In genomic region chr6:17289491-17290106, GRCh38 we compare ENCODE assay signal across 11 cellular contexts. TPM values are rescaled to one million over a fixed set of nuclear protein-coding genes. Genes with fewer than 3 reads are reported as not detected.
A peak's percentile ranks its signal among the peaks of the same experiment; 100 is the strongest.
DNase-seq lines count a peak whose midpoint lies in the region; ATAC-seq and TF ChIP-seq lines count a peak whose summit lies in the region.
"Had no signal": no experiment of that assay in that cellular context is flagged by ENCODE, and none has a peak within 500 bp of the region (broad histone marks: within the 10 kb centered on the region; RNA-seq: fewer than 3 reads in every experiment).

No MANE protein-coding gene starts in this region.

- H3K4me1 Mint-ChIP-seq in HFFc6 (ENCODE audit: low read depth): peaks cover 29% of the 10 kb centered on the region
- no peaks in the 10 kb centered on the region for H3K4me1 Mint-ChIP-seq in activated T-cell treated with anti-CD3 and anti-CD28 coated beads, Interleukin-2, amount 50 U/mL, for 24 hours (ENCODE audit: low read depth)

- no peak overlapping the region for H3K4me3 Mint-ChIP-seq in HFFc6
- no peak overlapping the region for H3K4me3 Mint-ChIP-seq in activated T-cell treated with anti-CD3 and anti-CD28 coated beads, Interleukin-2, amount 50 U/mL, for 24 hours

- ATAC-seq in left lung (peak; percentile 98), HG03432 (IDR thresholded peaks at IDR 0.05; ENCODE audit: unreplicated experiment) (no peak), GM21423 (IDR thresholded peaks at IDR 0.05; ENCODE audit: unreplicated experiment) (no peak)

- no peaks in the 10 kb centered on the region for H3K27me3 Mint-ChIP-seq in HFFc6 (ENCODE audit: insufficient read depth)
- H3K27me3 Mint-ChIP-seq in activated T-cell treated with anti-CD3 and anti-CD28 coated beads, Interleukin-2, amount 50 U/mL, for 24 hours: peaks cover 30% of the 10 kb centered on the region

- no peaks in the 10 kb centered on the region for H3K36me3 ChIP-seq in left lung
- peaks cover 24 to 47% (median 29%) of the 10 kb centered on the region in 3 donors for H3K36me3 ChIP-seq in skeletal muscle tissue (ENCODE audit: control insufficient read depth in 3 of 3, insufficient read depth in 3 of 3, low read length in 3 of 3)

- H3K4me3 ChIP-seq in coronary artery: peak overlapping the region; percentile 38
- H3K4me3 ChIP-seq in left lung: no peak overlapping the region
- peak overlapping the region; percentile 67 to 74 (median 71) for H3K4me3 ChIP-seq in skeletal muscle tissue (ENCODE audit: low read length in 3 of 3)

- DNase-seq in HFFc6: no peak
- DNase-seq in coronary artery (ENCODE audit: low spot score): peak; percentile 83
- DNase-seq in left lung: peak in 1 of 2 donors; percentile 84
- DNase-seq in activated CD4-positive, alpha-beta T cell treated with anti-CD3 and anti-CD28 coated beads, Interleukin-2, amount 50 U/mL, for 4 hours: no peak
- no peak for DNase-seq in activated T-cell treated with anti-CD3 and anti-CD28 coated beads, Interleukin-2, amount 50 U/mL, for 24 hours
- DNase-seq: activated gamma-delta T cell, NCI-H1092 treated with DMSO at 0.1 percent for 48 hours had no signal

- H3K9ac ChIP-seq in skeletal muscle tissue (ENCODE audit: low read depth in 1 of 3, low read length in 3 of 3): peak overlapping the region; percentile 66 to 88 (median 85)

- no peak for TF ChIP-seq CTCF in HFFc6 (IDR thresholded peaks at IDR 0.05)
- no peak for TF ChIP-seq CTCF in coronary artery (IDR thresholded peaks at IDR 0.05)
- TF ChIP-seq CTCF in left lung (IDR thresholded peaks at IDR 0.05): no peak

- no peaks in the 10 kb centered on the region for H3K4me1 ChIP-seq in left lung
- H3K4me1 ChIP-seq in skeletal muscle tissue (ENCODE audit: control insufficient read depth in 3 of 3, insufficient read depth in 3 of 3, low read length in 3 of 3): peaks cover 7 to 28% (median 24%) of the 10 kb centered on the region in 3 donors

- intact Hi-C loops in left lung (cut with DNase I): no loop called here

- H3K9me3 ChIP-seq in left lung (no peaks in the 10 kb centered on the region), skeletal muscle tissue (ENCODE audit: control insufficient read depth in 3 of 3, low read length in 3 of 3) (no peaks in the 10 kb centered on the region)

- 0 out of 2 replicates have a peak overlapping the region, but pooled peaks have one; percentile 4 for H3K27ac Mint-ChIP-seq in HFFc6
- H3K27ac Mint-ChIP-seq in activated T-cell treated with anti-CD3 and anti-CD28 coated beads, Interleukin-2, amount 50 U/mL, for 24 hours: no peak overlapping the region

- H3K9me3 Mint-ChIP-seq in HFFc6: no peaks in the 10 kb centered on the region
- no peaks in the 10 kb centered on the region for H3K9me3 Mint-ChIP-seq in activated T-cell treated with anti-CD3 and anti-CD28 coated beads, Interleukin-2, amount 50 U/mL, for 24 hours

- H3K27me3 ChIP-seq in left lung (peaks cover 0 to 50% of the 10 kb centered on the region in 2 donors), skeletal muscle tissue (ENCODE audit: control insufficient read depth in 3 of 3, insufficient read depth in 3 of 3, low read length in 3 of 3) (no peaks in the 10 kb centered on the region)

- peaks cover 69% of the 10 kb centered on the region for H3K36me3 Mint-ChIP-seq in HFFc6 (ENCODE audit: low read depth)
- H3K36me3 Mint-ChIP-seq in activated T-cell treated with anti-CD3 and anti-CD28 coated beads, Interleukin-2, amount 50 U/mL, for 24 hours (ENCODE audit: low read depth): no peaks in the 10 kb centered on the region

- H3K27ac ChIP-seq in coronary artery: peak overlapping the region; percentile 82 to 86
- no peak overlapping the region for H3K27ac ChIP-seq in left lung
- H3K27ac ChIP-seq in skeletal muscle tissue (ENCODE audit: low read depth, low read length): peak overlapping the region; percentile 99
- H3K27ac ChIP-seq: epithelial cell of prostate had no signal

RNA-seq across cellular contexts. Expression of gene RBM24, which starts 8.4 kb away (rescaled TPM):
- 10 to 100 TPM; 24.1 to 35.9 (median 33.3) TPM for total RNA-seq in HFFc6 (2021; fragmentation: NEBNext Ultra II Directional; extraction: Animal tissue kit (Norgen Biotek cat#: 25700))
- total RNA-seq in left lung: under 1 TPM; 0.47 to 0.97 TPM
- total RNA-seq in skeletal muscle tissue: 116 TPM

Comparison
In these comparisons a context has a peak if more than half of its experiments do, and no peak if none do; other contexts are left out.
1. H3K27ac ChIP-seq: peak in coronary artery (2 of 2) and skeletal muscle tissue (single experiment); none in left lung (0 of 2).
2. H3K4me3 ChIP-seq: peak in coronary artery (single experiment) and skeletal muscle tissue (3 of 3); none in left lung (0 of 2).
3. RNA of gene RBM24, which starts 8.4 kb away (total RNA-seq): 116 TPM in skeletal muscle tissue (single experiment) and 24.1 to 35.9 TPM in HFFc6; 0.47 to 0.97 TPM in left lung; every median in the first group is over 10 times any median in the second.